Comparison of ENCODE assay signal across 24 cellular contexts in the genomic region with DNA sequence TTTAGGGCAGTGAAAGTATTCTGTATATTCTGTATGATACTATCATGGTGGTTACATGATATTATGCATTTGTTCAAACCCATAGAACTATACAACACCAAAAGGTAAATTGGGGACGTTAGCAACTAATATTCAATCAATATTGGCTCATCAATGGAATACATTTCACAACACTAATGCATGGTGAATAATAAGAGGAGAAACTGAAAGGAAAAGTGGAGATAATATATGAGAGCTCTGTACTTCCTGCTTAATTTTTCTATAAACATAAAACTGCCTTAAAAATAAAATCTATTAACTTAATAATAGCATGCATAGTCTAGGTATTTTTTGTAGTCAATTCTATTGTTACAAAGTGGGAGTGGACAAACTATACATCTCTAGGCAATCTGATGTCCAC.
"Had no signal": no experiment of that assay in that cellular context is flagged by ENCODE, and none has a peak within 500 bp of the region (broad histone marks: within the 10 kb centered on the region; RNA-seq: fewer than 3 reads in every experiment).

No MANE protein-coding gene starts in this region.

- DNase-seq: cortex of kidney; effector CD8-positive, alpha-beta T cell; effector memory CD8-positive, alpha-beta T cell; endodermal cell; erythroblast; esophagus squamous epithelium; foreskin fibroblast; foreskin melanocyte; gastrocnemius medialis; glutamatergic neuron; head of caudate nucleus; heart right ventricle; hippocampal formation; left cardiac atrium; left lung; left ventricle myocardium superior; lower lobe of right lung; mesendoderm; midbrain; naive thymus-derived CD4-positive, alpha-beta T cell had no signal

- H3K27ac Mint-ChIP-seq: dendritic cell treated with granulocyte-macrophage colony-stimulating factor and Interleukin-4, amounts not matched to agents 40 ng/mL and 50 ng/mL, for 4 days; effector memory CD8-positive, alpha-beta T cell; endodermal cell; memory B cell; naive thymus-derived CD4-positive, alpha-beta T cell had no signal

- H3K4me3 ChIP-seq: esophagus squamous epithelium, gastrocnemius medialis, heart right ventricle, left lung, lower lobe of right lung had no signal

- H3K4me3 Mint-ChIP-seq: dendritic cell treated with granulocyte-macrophage colony-stimulating factor and Interleukin-4, amounts not matched to agents 40 ng/mL and 50 ng/mL, for 4 days; endodermal cell; memory B cell; naive thymus-derived CD4-positive, alpha-beta T cell had no signal

- H3K4me1 Mint-ChIP-seq: naive thymus-derived CD4-positive, alpha-beta T cell had no signal

- H3K27me3 ChIP-seq: esophagus squamous epithelium, gastrocnemius medialis, heart right ventricle, left lung had no signal

- ATAC-seq: effector memory CD8-positive, alpha-beta T cell; esophagus mucosa; gastrocnemius medialis; heart right ventricle; left cardiac atrium; left lung; left ventricle myocardium superior; lower lobe of right lung; naive thymus-derived CD4-positive, alpha-beta T cell had no signal

- H3K4me1 ChIP-seq: esophagus squamous epithelium, gastrocnemius medialis, heart right ventricle, left lung, lower lobe of right lung had no signal

- H3K27ac ChIP-seq: epithelial cell of prostate, esophagus squamous epithelium, gastrocnemius medialis, heart right ventricle, left lung, lower lobe of right lung had no signal
